ENCODE assay signal across 33 cellular contexts in genomic region chr17:51797150-51797549, GRCh38.
DNase-seq lines count a peak whose midpoint lies in the region; ATAC-seq, FAIRE-seq and TF ChIP-seq lines count a peak whose summit lies in the region.
"Had no signal": no experiment of that assay in that cellular context is flagged by ENCODE, and none has a peak within 500 bp of the region (broad histone marks: within the 10 kb centered on the region; RNA-seq: fewer than 3 reads in every experiment).

No MANE protein-coding gene starts in this region.

- H3K9me3 ChIP-seq in K562 (replicated peaks; ENCODE audit: control insufficient read depth, insufficient read depth, low read depth, low read length) = no peaks in the 10 kb centered on the region
- H3K9me3 ChIP-seq: A549; BE2C; BLaER1; BLaER1 treated with 17β-estradiol and CSF1 and Interleukin-3, amounts not matched to agents 10 nM and 100 nM; Caco-2 had no signal

- H3K36me3 Mint-ChIP-seq in neural crest cell (ENCODE audit: low read depth) = no peaks in the 10 kb centered on the region
- H3K36me3 Mint-ChIP-seq: CD14-positive monocyte; CD4-positive, alpha-beta memory T cell; CD4-positive, CD25-positive, alpha-beta regulatory T cell; CD8-positive, alpha-beta memory T cell; CD8-positive, alpha-beta T cell had no signal

- no peak for TF ChIP-seq RAD21 in K562 (CRISPR knock-in tag; conservative IDR thresholded peaks at IDR 0.05 in 1 of 2, IDR thresholded peaks at IDR 0.05 in 1 of 2)

- no peak overlapping the region for H3K9ac ChIP-seq in K562 (ENCODE audit: insufficient read depth in 1 of 2, low read depth in 2 of 2, low read length in 2 of 2)
- H3K9ac ChIP-seq: BLaER1; BLaER1 treated with 17β-estradiol and CSF1 and Interleukin-3, amounts not matched to agents 10 nM and 100 nM had no signal

- no peaks in the 10 kb centered on the region for H4K20me1 ChIP-seq in K562 (replicated peaks; ENCODE audit: control insufficient read depth, insufficient read depth, low read length)
- H4K20me1 ChIP-seq: BLaER1; BLaER1 treated with 17β-estradiol and CSF1 and Interleukin-3, amounts not matched to agents 10 nM and 100 nM had no signal

- H3K27ac ChIP-seq in K562 (ENCODE audit: extremely low read depth, low read depth, low read length) = no peak overlapping the region
- H3K27ac ChIP-seq: 22Rv1; A549; BLaER1; BLaER1 treated with 17β-estradiol and CSF1 and Interleukin-3, amounts not matched to agents 10 nM and 100 nM; C4-2B had no signal

- no peak for FAIRE-seq in K562 (lab: Jason Lieb, UNC)
- FAIRE-seq: A204.1, A549, D721Med had no signal

- H3K9me3 Mint-ChIP-seq in neural crest cell = peaks cover 5% of the 10 kb centered on the region
- H3K9me3 Mint-ChIP-seq: CD4-positive, alpha-beta T cell; CD8-positive, alpha-beta T cell had no signal

- ATAC-seq in K562 (no peak), HG03378 (IDR thresholded peaks at IDR 0.05; ENCODE audit: unreplicated experiment) (no peak)
- ATAC-seq: A549; CD8-positive, alpha-beta T cell had no signal

- peak overlapping the region; percentile 78 for H3K27ac Mint-ChIP-seq in neural crest cell (ENCODE audit: unreplicated experiment)
- H3K27ac Mint-ChIP-seq: B cell; CD4-positive, alpha-beta memory T cell; CD4-positive, alpha-beta T cell; CD8-positive, alpha-beta T cell had no signal

- no peaks in the 10 kb centered on the region for H3K79me2 ChIP-seq in K562 (ENCODE audit: control insufficient read depth, insufficient read depth, low read length)

- TF ChIP-seq POLR2A in K562 (conservative IDR thresholded peaks at IDR 0.05) = no peak

- H3K4me3 Mint-ChIP-seq in neural crest cell = no peak overlapping the region
- H3K4me3 Mint-ChIP-seq: B cell; CD14-positive monocyte; CD4-positive, alpha-beta memory T cell; CD4-positive, alpha-beta T cell; CD4-positive, CD25-positive, alpha-beta regulatory T cell; CD8-positive, alpha-beta memory T cell; CD8-positive, alpha-beta T cell had no signal

- no peaks in the 10 kb centered on the region for H3K4me1 Mint-ChIP-seq in neural crest cell
- H3K4me1 Mint-ChIP-seq: B cell; CD14-positive monocyte; CD4-positive, CD25-positive, alpha-beta regulatory T cell; CD8-positive, alpha-beta memory T cell had no signal

- no peaks in the 10 kb centered on the region for H3K9me1 ChIP-seq in K562 (ENCODE audit: control insufficient read depth, insufficient read depth, low read length)

- WGBS in K562 (ENCODE audit: insufficient coverage, low coverage, missing lambda C conversion rate) = 15% methylated on average over 6 of the region's 14 CpGs

- no peaks in the 10 kb centered on the region for H3K36me3 ChIP-seq in K562 (ENCODE audit: control insufficient read depth, insufficient read depth, low read length)
- H3K36me3 ChIP-seq: BE2C; BLaER1; BLaER1 treated with 17β-estradiol and CSF1 and Interleukin-3, amounts not matched to agents 10 nM and 100 nM had no signal

- intact Hi-C loops in K562 (cut with micrococcal nuclease) = no loop called here

- no peak overlapping the region for H3K4me2 ChIP-seq in K562 (ENCODE audit: insufficient read depth, low read length)
- H3K4me2 ChIP-seq: A549; BLaER1; BLaER1 treated with 17β-estradiol and CSF1 and Interleukin-3, amounts not matched to agents 10 nM and 100 nM had no signal

- DNase-seq in K562 (ENCODE audit: extremely low read depth in 1 of 4, low spot score in 3 of 4) (no peak), neural crest cell (ENCODE audit: low read depth, low spot score) (no peak), NCI-H2029 treated with DMSO at 0.1 percent for 48 hours (lab: John Stamatoyannopoulos, UW) (no peak)
- DNase-seq: 8988T; ACHN; AML-193; BE2C; C1 segment of cervical spinal cord; Caco-2; Calu3; CD4-positive, alpha-beta memory T cell; CD4-positive, alpha-beta T cell; CD4-positive, CD25-positive, alpha-beta regulatory T cell; CD8-positive, alpha-beta memory T cell; CD8-positive, alpha-beta T cell; COR-L47; DMS 273 treated with DMSO at 0.1 percent for 48 hours; DMS153; DMS53; DMS79; DMS79 treated with DMSO at 0.1 percent for 48 hours; DND-41; EL had no signal

- POLR2A ChIA-PET in K562 (lab: Yijun Ruan, JAX) = no interaction called here

- CTCF ChIA-PET in K562 (lab: Yijun Ruan, JAX; ENCODE audit: low intra/inter-chr PET ratio) = no interaction called here

- TF ChIP-seq EP300 in K562 (IDR thresholded peaks at IDR 0.05; ENCODE audit: low read length) = no peak

- TF ChIP-seq CTCF in K562 (IDR thresholded peaks at IDR 0.05 in 2 of 3, conservative IDR thresholded peaks at IDR 0.05 in 1 of 3; ENCODE audit: insufficient read depth in 2 of 3, low read depth in 1 of 3, low read length in 3 of 3) (no peak), neural crest cell (conservative IDR thresholded peaks at IDR 0.05) (no peak)

- peaks cover 13% of the 10 kb centered on the region for H3K27me3 Mint-ChIP-seq in neural crest cell (ENCODE audit: low read depth)
- H3K27me3 Mint-ChIP-seq: B cell; CD8-positive, alpha-beta memory T cell had no signal

- H3K4me3 ChIP-seq in K562 = no peak overlapping the region
- H3K4me3 ChIP-seq: A549; BLaER1; BLaER1 treated with 17β-estradiol and CSF1 and Interleukin-3, amounts not matched to agents 10 nM and 100 nM had no signal

- H3K4me1 ChIP-seq in K562 (replicated peaks in 1 of 2; ENCODE audit: control insufficient read depth in 2 of 2, insufficient read depth in 2 of 2, low read length in 2 of 2) = no peaks in the 10 kb centered on the region
- H3K4me1 ChIP-seq: A549, Caco-2 had no signal

- in situ Hi-C loops in K562 (cut with MboI) = no loop called here

- no peaks in the 10 kb centered on the region for H3K27me3 ChIP-seq in K562 (ENCODE audit: control insufficient read depth in 2 of 2, insufficient read depth in 2 of 2, low read length in 2 of 2)
- H3K27me3 ChIP-seq: BE2C; BLaER1; BLaER1 treated with 17β-estradiol and CSF1 and Interleukin-3, amounts not matched to agents 10 nM and 100 nM had no signal

- BruUV-seq in K562 (replicated peaks; lab: Mats Ljungman, UMichigan) = no TSS peak

- H2AFZ ChIP-seq in K562 (ENCODE audit: low read depth, low read length) = no peak overlapping the region

TF ChIP-seq in K562, 482 proteins besides CTCF, POLR2A, EP300 and RAD21:
- TF ChIP-seq ELK1 (CRISPR knock-in tag; IDR thresholded peaks at IDR 0.05) (no peak), POLR3G (IDR thresholded peaks at IDR 0.05; ENCODE audit: extremely low read depth, insufficient read length, insufficient replicate concordance) (no peak), CCAR2 (IDR thresholded peaks at IDR 0.05; ENCODE audit: low read depth, low read length) (no peak), E2F6 (IDR thresholded peaks at IDR 0.05; ENCODE audit: borderline replicate concordance in 1 of 2, extremely low read depth in 1 of 2, insufficient read depth in 1 of 2, insufficient read length in 1 of 2, low read depth in 1 of 2, low read length in 1 of 2, poor library complexity in 1 of 2, severe bottlenecking in 1 of 2) (no peak), NRF1 (conservative IDR thresholded peaks at IDR 0.05 in 1 of 2, IDR thresholded peaks at IDR 0.05 in 1 of 2) (peak; percentile 48 to 58), NR2F6 (CRISPR knock-in tag; IDR thresholded peaks at IDR 0.05) (no peak)
